8 cellular contexts compared by ENCODE assay signal in the genomic region with DNA sequence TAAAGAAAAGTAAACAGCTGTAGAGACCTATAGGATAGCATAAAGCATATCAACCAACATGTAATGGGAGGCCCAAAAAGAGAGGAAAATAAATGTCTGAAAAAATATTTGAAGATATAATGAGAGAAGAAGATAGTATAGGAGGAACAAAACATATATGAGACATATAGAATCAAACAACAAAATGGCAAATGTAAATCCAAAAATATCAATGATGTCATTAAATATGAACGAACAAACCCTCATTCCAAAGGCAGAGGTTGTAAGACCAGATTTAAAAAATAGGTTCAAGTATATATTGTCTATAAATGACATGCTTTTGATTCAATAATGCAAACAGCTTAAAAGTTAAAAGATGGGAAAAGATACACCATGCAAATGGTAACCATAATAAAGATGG.
"Had no signal": no experiment of that assay in that cellular context is flagged by ENCODE, and none has a peak within 500 bp of the region (broad histone marks: within the 10 kb centered on the region; RNA-seq: fewer than 3 reads in every experiment).

No MANE protein-coding gene starts in this region.

- H3K27ac ChIP-seq: HL-60, KMS-11 had no signal

- FAIRE-seq: HTR-8/SVneo, K562 had no signal

- H3K4me3 ChIP-seq: K562 had no signal

- ATAC-seq: K562 had no signal

- DNase-seq: IMR-90, Karpas-422, KBM-7, KG1 had no signal

- H3K4me2 ChIP-seq: KMS-11 had no signal

- H3K9ac ChIP-seq: KMS-11 had no signal
